Comparison of ENCODE assay signal across 16 cellular contexts in the genomic region with DNA sequence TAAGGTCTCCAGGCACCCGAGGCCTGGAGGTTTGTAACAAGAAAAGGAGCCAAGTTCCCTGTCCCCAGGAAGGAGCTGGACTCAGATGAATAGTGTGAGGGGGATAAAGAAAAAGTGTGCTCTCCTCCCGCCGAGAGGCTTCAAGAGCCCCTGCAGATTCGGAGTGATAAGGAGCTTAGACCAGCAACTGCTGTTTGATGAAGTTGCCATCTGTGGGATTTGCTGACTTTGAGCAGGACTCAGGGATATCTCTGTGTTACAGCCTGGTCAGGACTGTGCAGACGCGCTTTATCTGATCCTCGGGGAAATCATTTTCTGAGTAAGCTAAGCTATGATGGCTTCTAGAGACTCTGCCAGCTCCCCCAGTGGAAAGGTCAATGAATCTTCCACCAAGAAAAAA.
A peak's percentile ranks its signal among the peaks of the same experiment; 100 is the strongest.
DNase-seq lines count a peak whose midpoint lies in the region; ATAC-seq and TF ChIP-seq lines count a peak whose summit lies in the region.
"Had no signal": no experiment of that assay in that cellular context is flagged by ENCODE, and none has a peak within 500 bp of the region (broad histone marks: within the 10 kb centered on the region; RNA-seq: fewer than 3 reads in every experiment).

No MANE protein-coding gene starts in this region.

- H3K4me1 ChIP-seq in neural progenitor cell, result peaks cover 8% of the 10 kb centered on the region
- H3K4me1 ChIP-seq: A549, BE2C had no signal

- ATAC-seq in GM18520 (IDR thresholded peaks at IDR 0.05; ENCODE audit: unreplicated experiment), result no peak
- ATAC-seq: A549 had no signal

- H2AFZ ChIP-seq in neural progenitor cell (replicated peaks), result no peak overlapping the region

- H3K27ac ChIP-seq in WERI-Rb-1 (peak overlapping the region; percentile 96), neural progenitor cell (no peak overlapping the region)
- H3K27ac ChIP-seq: A549, C4-2B had no signal

- no peak for TF ChIP-seq CTCF in WERI-Rb-1 (IDR thresholded peaks at IDR 0.05; ENCODE audit: low read depth, low read length)
- no peak for TF ChIP-seq CTCF in neural progenitor cell (IDR thresholded peaks at IDR 0.05)

- H3K36me3 Mint-ChIP-seq in neural progenitor cell, result peaks cover 2% of the 10 kb centered on the region

- H3K79me2 ChIP-seq in neural progenitor cell (ENCODE audit: low read depth), result no peaks in the 10 kb centered on the region

- H3K9me3 ChIP-seq in WERI-Rb-1 (ENCODE audit: severe bottlenecking) (no peaks in the 10 kb centered on the region), neural progenitor cell (ENCODE audit: low read depth) (no peaks in the 10 kb centered on the region)

- H3K27me3 Mint-ChIP-seq in neural progenitor cell (ENCODE audit: insufficient read depth, low read depth), result peaks cover 15% of the 10 kb centered on the region

- peak overlapping the region; percentile 16; the same call in 1 of the 2 replicates for H3K4me3 ChIP-seq in WERI-Rb-1 (ENCODE audit: low read depth, low read length)
- H3K4me3 ChIP-seq in neural progenitor cell, result no peak overlapping the region
- H3K4me3 ChIP-seq: A549 had no signal

- H3K27me3 ChIP-seq in WERI-Rb-1 (ENCODE audit: insufficient read depth, low read depth, severe bottlenecking) (no peaks in the 10 kb centered on the region), neural progenitor cell (no peaks in the 10 kb centered on the region)
- H3K27me3 ChIP-seq: BE2C had no signal

- H3K4me3 Mint-ChIP-seq in neural progenitor cell, result no peak overlapping the region
- H3K4me3 Mint-ChIP-seq: CD4-positive, alpha-beta memory T cell; H9 had no signal

- peak overlapping the region; percentile 16 for H3K4me2 ChIP-seq in neural progenitor cell
- H3K4me2 ChIP-seq: A549 had no signal

- H3K4me1 Mint-ChIP-seq in neural progenitor cell, result peaks cover 16% of the 10 kb centered on the region
- H3K4me1 Mint-ChIP-seq: CD4-positive, alpha-beta memory T cell had no signal

- DNase-seq in NCI-H82 (lab: John Stamatoyannopoulos, UW) (peak; percentile 95), WERI-Rb-1 (peak; percentile 88), neural progenitor cell (ENCODE audit: low spot score) (peak; percentile 36), NCI-H1048 (lab: John Stamatoyannopoulos, UW) (no peak)
- DNase-seq in stimulated activated CD4-positive, alpha-beta T cell treated with anti-CD3 and anti-CD28 coated beads, Interleukin-4, amount 100 ng/mL, for 4 hours, result no peak
- DNase-seq: BE2C; CD4-positive, alpha-beta memory T cell; DMS153; DMS79 treated with DMSO at 0.1 percent for 48 hours; EL; GDM1; GOT3; H9 had no signal

- H3K36me3 ChIP-seq in WERI-Rb-1 (no peaks in the 10 kb centered on the region), neural progenitor cell (no peaks in the 10 kb centered on the region)
- H3K36me3 ChIP-seq: BE2C had no signal

- no peaks in the 10 kb centered on the region for H4K20me1 ChIP-seq in neural progenitor cell (ENCODE audit: low read depth)

- H3K27ac Mint-ChIP-seq in neural progenitor cell, result peak overlapping the region; percentile 43
- H3K27ac Mint-ChIP-seq: CD4-positive, alpha-beta memory T cell; H9 had no signal

- H3F3A ChIP-seq in neural progenitor cell (ENCODE audit: low read depth), result no peaks in the 10 kb centered on the region

- H3K9ac ChIP-seq in neural progenitor cell, result no peak overlapping the region

- peaks cover 19% of the 10 kb centered on the region for H3K9me3 Mint-ChIP-seq in neural progenitor cell

Comparison
In these comparisons a context has a peak if more than half of its experiments do, and no peak if none do; other contexts are left out.
1. DNase-seq: peak in NCI-H82 (single experiment), WERI-Rb-1 (single experiment) and neural progenitor cell (single experiment); none in NCI-H1048 (single experiment) and stimulated activated CD4-positive, alpha-beta T cell treated with anti-CD3 and anti-CD28 coated beads, Interleukin-4, amount 100 ng/mL, for 4 hours (0 of 2).